Comparison of ENCODE assay signal across 30 cellular contexts in the genomic region with DNA sequence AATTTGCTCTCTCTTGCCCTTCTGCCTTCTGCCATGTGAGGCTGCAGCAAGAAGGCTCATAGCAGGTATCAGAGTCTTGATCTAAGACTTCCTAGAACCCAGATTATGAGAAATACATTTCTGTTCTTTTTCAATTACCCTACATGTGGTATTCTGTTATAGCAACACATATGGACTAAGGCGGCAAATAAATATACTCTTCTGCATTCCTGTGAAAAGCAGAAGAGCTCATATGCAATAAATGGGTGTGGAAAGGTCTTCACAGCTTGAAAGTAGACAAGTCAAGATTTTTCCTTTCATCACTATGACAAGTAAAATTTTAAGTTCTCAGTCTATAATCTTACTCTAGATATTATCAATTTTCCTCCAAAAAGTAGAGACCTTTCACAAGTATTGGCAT. TPM values are rescaled to one million over a fixed set of nuclear protein-coding genes. Genes with fewer than 3 reads are reported as not detected.
"Had no signal": no experiment of that assay in that cellular context is flagged by ENCODE, and none has a peak within 500 bp of the region (broad histone marks: within the 10 kb centered on the region; RNA-seq: fewer than 3 reads in every experiment).

No MANE protein-coding gene starts in this region.

- DNase-seq: activated CD4-positive, alpha-beta T cell treated with anti-CD3 and anti-CD28 coated beads for 36 hours; activated CD4-positive, alpha-beta T cell treated with anti-CD3 and anti-CD28 coated beads, Interleukin-2, amount 50 U/mL, for 1 hour; activated CD8-positive, alpha-beta memory T cell treated with anti-CD3 and anti-CD28 coated beads, Interleukin-2, amount 50 U/mL, for 4 hours; activated CD8-positive, alpha-beta T cell treated with anti-CD3 and anti-CD28 coated beads for 36 hours; activated gamma-delta T cell treated with Interleukin-2 at 50 U/mL for 16 hours; activated naive CD4-positive, alpha-beta T cell treated with anti-CD3 and anti-CD28 coated beads, Interleukin-2, amount 50 U/mL, for 16 hours; activated naive CD8-positive, alpha-beta T cell treated with anti-CD3 and anti-CD28 coated beads, Interleukin-2, amount 10 ng/mL, durations not matched to agents 7 days and 5 days; activated T-cell treated with anti-CD3 and anti-CD28 coated beads, Interleukin-2, amount 50 U/mL, for 72 hours; adrenal gland; anterior cingulate cortex; cerebellar nuclear complex; NCI-H1105; NCI-H1436; NCI-H1694 treated with DMSO at 0.1 percent for 48 hours; NCI-H2029 treated with DMSO at 0.1 percent for 48 hours; NCI-H510A treated with DMSO at 0.1 percent for 48 hours; NCI-H69; NK-92 treated with Interleukin-12 subunit alpha and Interleukin-12 subunit beta, amount 100 ng/mL, for 24 hours; RPMI8226; T-helper 17 cell; T-helper 9 cell; WERI-Rb-1 had no signal

- FAIRE-seq: colon, TTC549 had no signal

- ATAC-seq: activated CD4-positive, alpha-beta T cell treated with anti-CD3 and anti-CD28 coated beads for 36 hours; activated CD8-positive, alpha-beta T cell treated with anti-CD3 and anti-CD28 coated beads for 36 hours; activated T-cell treated with anti-CD3 and anti-CD28 coated beads, Interleukin-2, amount 50 U/mL, for 72 hours; Panc1; Right ventricle myocardium inferior; T-helper 17 cell had no signal

RNA-seq across cellular contexts. Expression of a gene that starts 36.6 kb away (rescaled TPM):
- total RNA-seq: activated CD4-positive, alpha-beta T cell treated with anti-CD3 and anti-CD28 coated beads for 36 hours; activated CD8-positive, alpha-beta T cell treated with anti-CD3 and anti-CD28 coated beads for 36 hours; activated naive CD8-positive, alpha-beta T cell treated with anti-CD3 and anti-CD28 coated beads, Interleukin-2, amount 10 ng/mL, durations not matched to agents 7 days and 5 days; activated T-cell treated with anti-CD3 and anti-CD28 coated beads, Interleukin-2, amount 50 U/mL, for 72 hours; activated T-helper 2 cell treated with anti-CD3 and anti-CD28 coated beads, Interferon-gamma antibody, Interleukin-2, Interleukin-4, amounts not matched to agents 10 μg/mL and 5 μg/mL and 100 μg/mL, durations not matched to agents 14 hours and 24 hours and 36 hours; cardiac septum; OCI-LY7; Right ventricle myocardium inferior; SK-MEL-5; T-helper 17 cell had no signal
